ENCODE assay signal across 18 cellular contexts in genomic region chr10:99341860-99342517, GRCh38. TPM values are rescaled to one million over a fixed set of nuclear protein-coding genes. Genes with fewer than 3 reads are reported as not detected.
DNase-seq lines count a peak whose midpoint lies in the region; ATAC-seq, FAIRE-seq and TF ChIP-seq lines count a peak whose summit lies in the region.
"Had no signal": no experiment of that assay in that cellular context is flagged by ENCODE, and none has a peak within 500 bp of the region (broad histone marks: within the 10 kb centered on the region; RNA-seq: fewer than 3 reads in every experiment).

No MANE protein-coding gene starts in this region.

- H3K4me1 Mint-ChIP-seq in T-helper 17 cell, result peaks cover 2% of the 10 kb centered on the region

- H3K27me3 ChIP-seq in tibial artery, result no peaks in the 10 kb centered on the region
- H3K27me3 ChIP-seq: thyroid gland had no signal

- intact Hi-C loops in left cardiac atrium (cut with DNase I), result no loop called here
- intact Hi-C loops in Right ventricle myocardium inferior (cut with DNase I), result no loop called here
- intact Hi-C loops in tibial artery (cut with DNase I; ENCODE audit: low total_unique reads), result no loop called here

- H3K27ac Mint-ChIP-seq in T-helper 17 cell, result no peak overlapping the region
- H3K27ac Mint-ChIP-seq: mesothelial cell of epicardium had no signal

- peaks cover 2% of the 10 kb centered on the region for H3K36me3 Mint-ChIP-seq in T-helper 17 cell (ENCODE audit: low read depth)
- H3K36me3 Mint-ChIP-seq: mesothelial cell of epicardium had no signal

- FAIRE-seq in GM12891 (lab: Jason Lieb, UNC), result no peak
- FAIRE-seq: colon, GM18507 had no signal

- H3K27ac ChIP-seq in VCaP (peak overlapping the region; percentile 71; the same call in 1 of the 2 replicates), tibial artery (peak overlapping the region; percentile 30 to 42)
- H3K27ac ChIP-seq: thyroid gland had no signal

- no peak for TF ChIP-seq POLR2A in GM12891 (IDR thresholded peaks at IDR 0.05; ENCODE audit: low read depth, low read length)

- peak; percentile 67 to 70 for ATAC-seq in left cardiac atrium
- no peak for ATAC-seq in Right ventricle myocardium inferior
- no peak for ATAC-seq in T-helper 17 cell
- no peak for ATAC-seq in HG03571 (IDR thresholded peaks at IDR 0.05; ENCODE audit: unreplicated experiment)

- TF ChIP-seq CTCF in VCaP (conservative IDR thresholded peaks at IDR 0.05) (no peak), tibial artery (IDR thresholded peaks at IDR 0.05) (no peak)

- DNase-seq in left cardiac atrium (no peak), Right ventricle myocardium inferior (ENCODE audit: missing footprints) (no peak), inferior parietal cortex (ENCODE audit: extremely low spot score) (peak; percentile 52), tibial artery (no peak), T-helper 17 cell (no peak), GM12891 (ENCODE audit: insufficient read length, low spot score) (no peak)
- DNase-seq: DMS79, glutamatergic neuron, NCI-H1105, NCI-H526 treated with DMSO at 0.1 percent for 48 hours, thyroid gland had no signal

- H3K4me3 Mint-ChIP-seq in T-helper 17 cell, result no peak overlapping the region
- H3K4me3 Mint-ChIP-seq: mesothelial cell of epicardium had no signal

- no peak overlapping the region for H3K4me3 ChIP-seq in tibial artery
- H3K4me3 ChIP-seq: thyroid gland had no signal

- H3K36me3 ChIP-seq in tibial artery, result no peaks in the 10 kb centered on the region
- H3K36me3 ChIP-seq: thyroid gland had no signal

- peaks cover 0 to 29% (median 3%) of the 10 kb centered on the region in 4 donors for H3K4me1 ChIP-seq in tibial artery
- H3K4me1 ChIP-seq: thyroid gland had no signal

- H3K27me3 Mint-ChIP-seq in T-helper 17 cell, result peaks cover 46% of the 10 kb centered on the region

- H3K9me3 ChIP-seq in tibial artery (no peaks in the 10 kb centered on the region), T-helper 17 cell (ENCODE audit: control insufficient read depth, low read length, poor library complexity, severe bottlenecking) (no peaks in the 10 kb centered on the region)
- H3K9me3 ChIP-seq: SK-N-SH, thyroid gland had no signal

TF ChIP-seq in GM12891, 5 proteins besides CTCF, POLR2A, EP300 and RAD21:
- TF ChIP-seq POU2F2 (IDR thresholded peaks at IDR 0.05; ENCODE audit: low read depth, low read length) (no peak), SPI1 (IDR thresholded peaks at IDR 0.05; ENCODE audit: low read depth, low read length) (no peak)
TF ChIP-seq in GM12891: peak in this region for 0.

RNA-seq across cellular contexts. Expression of gene CNNM1, which starts 12.8 kb away (rescaled TPM):
- total RNA-seq in left cardiac atrium (under 1 TPM; 0.05 to 0.15 TPM), Right ventricle myocardium inferior (0.16 TPM), T-helper 17 cell (under 1 TPM; 0.15 to 0.16 TPM)
- polyA plus RNA-seq in GM12891 (2012; ENCODE audit: low read depth, missing spikeins), result 0.04 TPM
- total RNA-seq: HT-29 had no signal

Comparison
In these comparisons a context has a peak if more than half of its experiments do, and no peak if none do; other contexts are left out.
1. ATAC-seq: peak in left cardiac atrium (2 of 2); none in Right ventricle myocardium inferior (single experiment), T-helper 17 cell (single experiment) and HG03571 (single experiment).